Comparison of ENCODE assay signal across 19 cellular contexts in genomic region chr15:89591834-89592233, GRCh38.
"Had no signal": no experiment of that assay in that cellular context is flagged by ENCODE, and none has a peak within 500 bp of the region (broad histone marks: within the 10 kb centered on the region; RNA-seq: fewer than 3 reads in every experiment).

No MANE protein-coding gene starts in this region.

- H3K27ac Mint-ChIP-seq: activated naive CD8-positive, alpha-beta T cell; activated T-helper 1 cell treated with anti-CD3 and anti-CD28 coated beads, Interleukin-12 subunit alpha, Interleukin-12 subunit beta, Interleukin-2, Interleukin-4 antibody, amounts not matched to agents 30 ng/mL and 10 ng/mL and 1 ng/mL, durations not matched to agents 14 hours and 24 hours and 36 hours; immature natural killer cell; naive thymus-derived CD4-positive, alpha-beta T cell; stimulated activated naive B cell treated with anti-CD40 and anti-IgM and Interleukin-4, amounts not matched to agents 10 μg/mL and 1 μg/mL and 100 μg/mL, for 72 hours had no signal

- H3K9me3 Mint-ChIP-seq: activated T-helper 1 cell treated with anti-CD3 and anti-CD28 coated beads, Interleukin-12 subunit alpha, Interleukin-12 subunit beta, Interleukin-2, Interleukin-4 antibody, amounts not matched to agents 30 ng/mL and 10 ng/mL and 1 ng/mL, durations not matched to agents 14 hours and 24 hours and 36 hours; brain; central memory CD8-positive, alpha-beta T cell; immature natural killer cell; naive thymus-derived CD4-positive, alpha-beta T cell; stimulated activated naive B cell treated with anti-CD40 and anti-IgM and Interleukin-4, amounts not matched to agents 10 μg/mL and 1 μg/mL and 100 μg/mL, for 72 hours had no signal

- H3K27me3 Mint-ChIP-seq: activated naive CD8-positive, alpha-beta T cell; brain; central memory CD8-positive, alpha-beta T cell; naive thymus-derived CD4-positive, alpha-beta T cell; stimulated activated naive B cell treated with anti-CD40 and anti-IgM and Interleukin-4, amounts not matched to agents 10 μg/mL and 1 μg/mL and 100 μg/mL, for 72 hours had no signal

- H3K27me3 ChIP-seq: upper lobe of right lung had no signal

- H3K4me3 ChIP-seq: coronary artery, heart right ventricle, mucosa of descending colon, upper lobe of right lung had no signal

- H3K4me1 ChIP-seq: heart right ventricle, upper lobe of right lung had no signal

- H3K9me3 ChIP-seq: heart right ventricle, mucosa of descending colon, upper lobe of right lung had no signal

- H3K36me3 Mint-ChIP-seq: activated naive CD8-positive, alpha-beta T cell; stimulated activated naive B cell treated with anti-CD40 and anti-IgM and Interleukin-4, amounts not matched to agents 10 μg/mL and 1 μg/mL and 100 μg/mL, for 72 hours had no signal

- H3K27ac ChIP-seq: coronary artery, heart right ventricle, upper lobe of right lung, WERI-Rb-1 had no signal

- H3K36me3 ChIP-seq: upper lobe of right lung had no signal

- DNase-seq: activated CD4-positive, alpha-beta T cell treated with anti-CD3 and anti-CD28 coated beads for 1 hour; activated CD4-positive, alpha-beta T cell treated with anti-CD3 and anti-CD28 coated beads, Interleukin-2, amount 50 U/mL, for 4 hours; activated gamma-delta T cell treated with Interleukin-2 at 50 U/mL for 16 hours; amygdala; erythroblast; heart right ventricle; immature natural killer cell; mesenchymal stem cell; mucosa of descending colon; naive thymus-derived CD4-positive, alpha-beta T cell; stimulated activated naive B cell treated with anti-CD40 and anti-IgM and Interleukin-4, amounts not matched to agents 10 μg/mL and 1 μg/mL and 100 μg/mL, for 72 hours; SW 1271; upper lobe of right lung; WERI-Rb-1 had no signal

- H3K4me1 Mint-ChIP-seq: brain; central memory CD8-positive, alpha-beta T cell; immature natural killer cell; stimulated activated naive B cell treated with anti-CD40 and anti-IgM and Interleukin-4, amounts not matched to agents 10 μg/mL and 1 μg/mL and 100 μg/mL, for 72 hours had no signal

- H3K4me3 Mint-ChIP-seq: activated naive CD8-positive, alpha-beta T cell; activated T-helper 1 cell treated with anti-CD3 and anti-CD28 coated beads, Interleukin-12 subunit alpha, Interleukin-12 subunit beta, Interleukin-2, Interleukin-4 antibody, amounts not matched to agents 30 ng/mL and 10 ng/mL and 1 ng/mL, durations not matched to agents 14 hours and 24 hours and 36 hours; brain; central memory CD8-positive, alpha-beta T cell; immature natural killer cell; naive thymus-derived CD4-positive, alpha-beta T cell; stimulated activated naive B cell treated with anti-CD40 and anti-IgM and Interleukin-4, amounts not matched to agents 10 μg/mL and 1 μg/mL and 100 μg/mL, for 72 hours had no signal
